In the genomic region with DNA sequence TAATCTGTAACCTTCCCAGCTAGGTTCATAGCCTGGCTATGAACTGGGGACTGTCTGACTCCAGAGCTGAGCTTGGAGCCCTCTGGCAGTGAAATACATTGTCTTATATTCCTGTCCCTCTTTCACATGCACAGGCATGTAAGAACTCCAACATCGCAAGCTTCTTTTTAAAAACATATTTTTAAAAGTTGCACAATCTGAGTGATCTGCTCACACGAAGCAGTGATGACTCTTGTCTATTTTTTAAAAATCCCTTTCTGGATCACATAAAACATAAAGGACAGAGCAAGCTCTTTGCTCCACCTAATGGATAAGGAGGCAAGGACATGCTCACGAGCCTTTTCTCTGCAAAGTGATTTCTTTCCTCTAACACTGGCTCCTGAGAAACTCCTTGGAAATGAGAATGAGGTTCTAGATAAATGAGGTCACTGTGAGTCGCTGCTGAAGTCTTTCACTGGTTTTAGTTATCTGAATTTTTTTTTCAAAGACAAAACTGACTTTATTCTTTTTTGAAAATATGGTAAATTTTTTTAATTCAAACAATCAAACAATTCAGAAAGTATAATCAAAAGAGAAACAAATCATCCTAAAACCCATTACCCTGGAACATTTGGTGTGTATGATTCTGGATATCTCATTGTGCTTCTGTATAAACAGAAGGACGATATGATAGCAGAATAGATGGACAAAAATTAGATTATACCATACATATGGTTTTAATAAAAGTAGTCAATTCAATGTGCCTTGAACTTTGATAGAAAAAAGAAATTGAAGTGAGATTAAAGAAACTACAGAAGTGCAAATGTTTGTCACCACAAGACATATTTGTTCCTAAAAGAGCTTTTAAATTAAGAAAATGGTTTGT, we compare ENCODE assay signal across 8 cellular contexts. TPM values are rescaled to one million over a fixed set of nuclear protein-coding genes. Genes with fewer than 3 reads are reported as not detected.
DNase-seq lines count a peak whose midpoint lies in the region; ATAC-seq, FAIRE-seq and TF ChIP-seq lines count a peak whose summit lies in the region.

No MANE protein-coding gene starts in this region.

- H3K4me1 ChIP-seq in GM23338 (ENCODE audit: insufficient read depth) = no peaks in the 10 kb centered on the region
- no peaks in the 10 kb centered on the region for H3K4me1 ChIP-seq in endothelial cell of umbilical vein (ENCODE audit: control insufficient read depth, extremely low read depth, insufficient read depth, low read length)
- no peaks in the 10 kb centered on the region for H3K4me1 ChIP-seq in neural progenitor cell

- H3K9ac ChIP-seq in endothelial cell of umbilical vein (replicated peaks; ENCODE audit: extremely low read depth, insufficient read depth, low read length) (no peak overlapping the region), neural progenitor cell (no peak overlapping the region)

- H2AFZ ChIP-seq in GM23338 = no peak overlapping the region
- no peak overlapping the region for H2AFZ ChIP-seq in endothelial cell of umbilical vein (ENCODE audit: low read depth, low read length)
- H2AFZ ChIP-seq in neural progenitor cell (replicated peaks) = no peak overlapping the region

- no peaks in the 10 kb centered on the region for H3K27me3 Mint-ChIP-seq in GM23338 (ENCODE audit: insufficient read depth, low read depth, poor library complexity)
- no peaks in the 10 kb centered on the region for H3K27me3 Mint-ChIP-seq in neural progenitor cell (ENCODE audit: insufficient read depth, low read depth)

- H3F3A ChIP-seq in GM23338 (replicated peaks; ENCODE audit: low read depth) = no peaks in the 10 kb centered on the region
- no peaks in the 10 kb centered on the region for H3F3A ChIP-seq in neural progenitor cell (ENCODE audit: low read depth)

- dilution Hi-C loops in endothelial cell of umbilical vein (cut with MboI; ENCODE audit: extremely low pct_ligation_motif_present, low sequenced_read_pairs) = no loop called here

- H3K9me1 ChIP-seq in endothelial cell of umbilical vein (replicated peaks; ENCODE audit: control insufficient read depth, extremely low read depth, insufficient read depth, low read length) = no peaks in the 10 kb centered on the region

- H3K79me2 ChIP-seq in GM23338 (replicated peaks; ENCODE audit: insufficient read depth) (no peaks in the 10 kb centered on the region), endothelial cell of umbilical vein (ENCODE audit: control insufficient read depth, insufficient read depth, low read length) (no peaks in the 10 kb centered on the region), neural progenitor cell (ENCODE audit: low read depth) (no peaks in the 10 kb centered on the region)

- no peaks in the 10 kb centered on the region for H3K27me3 ChIP-seq in GM23338 (ENCODE audit: insufficient read depth)
- peaks cover 5 to 23% of the 10 kb centered on the region in 2 experiments for H3K27me3 ChIP-seq in endothelial cell of umbilical vein (ENCODE audit: control insufficient read depth in 2 of 2, insufficient read depth in 2 of 2, low read length in 2 of 2)
- H3K27me3 ChIP-seq in neural progenitor cell = no peaks in the 10 kb centered on the region

- H3K4me2 ChIP-seq in GM23338 (no peak overlapping the region), endothelial cell of umbilical vein (ENCODE audit: insufficient read depth, low read length) (no peak overlapping the region), neural progenitor cell (no peak overlapping the region)

- TF ChIP-seq CTCF in GM23338 (conservative IDR thresholded peaks at IDR 0.05; ENCODE audit: low read depth in 2 of 2) (peak; percentile 74 to 78), endothelial cell of umbilical vein (IDR thresholded peaks at IDR 0.05; ENCODE audit: extremely low read depth in 1 of 2, insufficient read depth in 1 of 2, low read depth in 1 of 2, low read length in 2 of 2) (peak; percentile 6 to 40), neural progenitor cell (IDR thresholded peaks at IDR 0.05) (peak; percentile 66)

- H3K4me1 Mint-ChIP-seq in GM23338 (peaks cover 3% of the 10 kb centered on the region; the same call in 2 of the 3 replicates), neural progenitor cell (no peaks in the 10 kb centered on the region)

- H3K9me2 ChIP-seq in GM23338 (ENCODE audit: insufficient read depth) = no peaks in the 10 kb centered on the region

- H3K27ac ChIP-seq in GM23338 (ENCODE audit: low read depth) (no peak overlapping the region), endothelial cell of umbilical vein (ENCODE audit: insufficient read depth, low read depth, low read length) (no peak overlapping the region), neural progenitor cell (no peak overlapping the region)

- ATAC-seq in GM23338 (peak; percentile 91), GM19467 (IDR thresholded peaks at IDR 0.05; ENCODE audit: unreplicated experiment) (no peak), GM18858 (IDR thresholded peaks at IDR 0.05; ENCODE audit: unreplicated experiment) (no peak)

- no peak for TF ChIP-seq POLR2A in endothelial cell of umbilical vein (IDR thresholded peaks at IDR 0.05; ENCODE audit: low read depth, low read length)

- CTCF ChIA-PET in endothelial cell of umbilical vein (lab: Charles Lee) = interaction anchor here (0.8 to 2.2 kb wide), 14 partner anchors 10 to 488 kb away, joined by 3 to 8 read pairs (median 4); a partner anchor contains a TSS

- H3K4me3 ChIP-seq in GM23338 = no peak overlapping the region
- H3K4me3 ChIP-seq in endothelial cell of umbilical vein (replicated peaks in 1 of 3; ENCODE audit: insufficient read depth in 1 of 3, low read depth in 1 of 3, low read length in 3 of 3) = no peak overlapping the region
- no peak overlapping the region for H3K4me3 ChIP-seq in neural progenitor cell

- no peaks in the 10 kb centered on the region for H3K36me3 ChIP-seq in GM23338 (ENCODE audit: insufficient read depth)
- H3K36me3 ChIP-seq in endothelial cell of umbilical vein (ENCODE audit: control insufficient read depth in 2 of 2, extremely low read depth in 1 of 2, insufficient read depth in 2 of 2, low read length in 2 of 2) = no peaks in the 10 kb centered on the region
- no peaks in the 10 kb centered on the region for H3K36me3 ChIP-seq in neural progenitor cell

- no peak overlapping the region for H3K27ac Mint-ChIP-seq in GM23338
- no peak overlapping the region for H3K27ac Mint-ChIP-seq in neural progenitor cell

- POLR2A ChIA-PET in endothelial cell of umbilical vein (lab: Charles Lee) = no interaction called here

- no TSS peak for BruUV-seq in endothelial cell of umbilical vein (replicated peaks; lab: Mats Ljungman, UMichigan)

- peak; percentile 24 for FAIRE-seq in endothelial cell of umbilical vein (lab: Jason Lieb, UNC)

- no peak overlapping the region for H3K4me3 Mint-ChIP-seq in GM23338
- no peak overlapping the region for H3K4me3 Mint-ChIP-seq in neural progenitor cell

- H3K9me3 ChIP-seq in endothelial cell of umbilical vein (replicated peaks; ENCODE audit: control insufficient read depth, insufficient read depth, low read length) (no peaks in the 10 kb centered on the region), neural progenitor cell (ENCODE audit: low read depth) (no peaks in the 10 kb centered on the region)

- peak; percentile 77 for DNase-seq in GM23338 (ENCODE audit: low spot score)
- peak; percentile 13 for DNase-seq in NCI-H446 treated with DMSO at 0.1 percent for 48 hours (lab: John Stamatoyannopoulos, UW)
- DNase-seq in endothelial cell of umbilical vein (ENCODE audit: low read depth, low spot score) = peak; percentile 27
- peak; percentile 44 for DNase-seq in neural progenitor cell (ENCODE audit: low spot score)
- DNase-seq in activated CD8-positive, alpha-beta memory T cell treated with anti-CD3 and anti-CD28 coated beads for 24 hours = no peak
- no peak for DNase-seq in GM19238 (ENCODE audit: insufficient read length, low spot score)

- H4K20me1 ChIP-seq in GM23338 (replicated peaks; ENCODE audit: insufficient read depth) = no peaks in the 10 kb centered on the region
- no peaks in the 10 kb centered on the region for H4K20me1 ChIP-seq in endothelial cell of umbilical vein (replicated peaks; ENCODE audit: control insufficient read depth, extremely low read depth, insufficient read depth, low read length)
- no peaks in the 10 kb centered on the region for H4K20me1 ChIP-seq in neural progenitor cell (ENCODE audit: low read depth)

- no peaks in the 10 kb centered on the region for H3K9me3 Mint-ChIP-seq in GM23338
- H3K9me3 Mint-ChIP-seq in neural progenitor cell = no peaks in the 10 kb centered on the region

- intact Hi-C loops in endothelial cell of umbilical vein (cut with micrococcal nuclease) = loop anchor here (1.0 to 5.0 kb wide), 2 partner anchors 46 to 167 kb away; no protein-coding TSS in a partner anchor

- no peaks in the 10 kb centered on the region for H3K36me3 Mint-ChIP-seq in GM23338 (ENCODE audit: low read depth)
- no peaks in the 10 kb centered on the region for H3K36me3 Mint-ChIP-seq in neural progenitor cell

TF ChIP-seq in GM23338, 12 proteins besides CTCF, POLR2A, EP300 and RAD21 (continues in another document):
- TF ChIP-seq NANOG (IDR thresholded peaks at IDR 0.05; ENCODE audit: borderline replicate concordance) (no peak), EZH2phosphoT487 (IDR thresholded peaks at IDR 0.05; ENCODE audit: unreplicated experiment) (no peak)

TF ChIP-seq in endothelial cell of umbilical vein, 7 proteins besides CTCF, POLR2A, EP300 and RAD21 (continues in another document):
- TF ChIP-seq MYC (IDR thresholded peaks at IDR 0.05; ENCODE audit: low read depth, low read length) = no peak
- TF ChIP-seq EZH2 (IDR thresholded peaks at IDR 0.05; ENCODE audit: borderline replicate concordance, low read depth, low read length, severe bottlenecking) = no peak
- no peak for TF ChIP-seq POLR2AphosphoS5 (IDR thresholded peaks at IDR 0.05; ENCODE audit: insufficient read depth, low read depth, low read length)
- TF ChIP-seq GATA2 (IDR thresholded peaks at IDR 0.05; ENCODE audit: insufficient read depth, insufficient read length, low read depth, low read length) = no peak
- TF ChIP-seq, protein P1, sequence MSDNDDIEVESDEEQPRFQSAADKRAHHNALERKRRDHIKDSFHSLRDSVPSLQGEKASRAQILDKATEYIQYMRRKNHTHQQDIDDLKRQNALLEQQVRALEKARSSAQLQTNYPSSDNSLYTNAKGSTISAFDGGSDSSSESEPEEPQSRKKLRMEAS (IDR thresholded peaks at IDR 0.05; ENCODE audit: insufficient read depth, insufficient read length) = no peak
- no peak for TF ChIP-seq FOS (IDR thresholded peaks at IDR 0.05; ENCODE audit: borderline replicate concordance, insufficient read depth, low read length)

RNA-seq across cellular contexts. Expression of a gene that starts 30.8 kb away (rescaled TPM):
- 2.4 and 3.5 TPM in 2 replicates for total RNA-seq in GM23338 (2014; rRNA removed; shearing (Covaris generic))
- polyA plus RNA-seq in GM23338 (2016; fragmentation: Nextera tagmentation; extraction: Ambion mirVana) (1.2 and 2.6 TPM in 2 replicates), endothelial cell of umbilical vein (not detected in 2 replicates)
- total RNA-seq in endothelial cell of umbilical vein (not detected in 2 replicates), neural progenitor cell (ENCODE audit: low replicate concordance) (not detected in 2 replicates)
- not detected in 2 replicates for polyA plus RNA-seq in endothelial cell of umbilical vein (2011; cell fraction: cytosol; rRNA removed)
- not detected in 2 replicates for polyA plus RNA-seq in endothelial cell of umbilical vein (2011; cell fraction: nucleus; rRNA removed)
- not detected in 2 replicates for polyA plus RNA-seq in endothelial cell of umbilical vein (2012)
- polyA minus RNA-seq in endothelial cell of umbilical vein = not detected in 2 replicates
- not detected for polyA minus RNA-seq in endothelial cell of umbilical vein (2011; cell fraction: cytosol; rRNA and poly(A)+ RNA removed)
- not detected in 2 replicates for polyA minus RNA-seq in endothelial cell of umbilical vein (2011; cell fraction: nucleus; rRNA and poly(A)+ RNA removed)

Comparison
In these comparisons a context has a peak if more than half of its experiments do, and no peak if none do; other contexts are left out.
1. DNase-seq: peak in GM23338 (single experiment), NCI-H446 treated with DMSO at 0.1 percent for 48 hours (single experiment), endothelial cell of umbilical vein (single experiment) and neural progenitor cell (single experiment); none in activated CD8-positive, alpha-beta memory T cell treated with anti-CD3 and anti-CD28 coated beads for 24 hours (single experiment) and GM19238 (single experiment).
2. CTCF ChIP-seq: peak in every context shown above with its lines; median percentile 76 in GM23338; 66 in neural progenitor cell; 23 in endothelial cell of umbilical vein.